In the genomic region with DNA sequence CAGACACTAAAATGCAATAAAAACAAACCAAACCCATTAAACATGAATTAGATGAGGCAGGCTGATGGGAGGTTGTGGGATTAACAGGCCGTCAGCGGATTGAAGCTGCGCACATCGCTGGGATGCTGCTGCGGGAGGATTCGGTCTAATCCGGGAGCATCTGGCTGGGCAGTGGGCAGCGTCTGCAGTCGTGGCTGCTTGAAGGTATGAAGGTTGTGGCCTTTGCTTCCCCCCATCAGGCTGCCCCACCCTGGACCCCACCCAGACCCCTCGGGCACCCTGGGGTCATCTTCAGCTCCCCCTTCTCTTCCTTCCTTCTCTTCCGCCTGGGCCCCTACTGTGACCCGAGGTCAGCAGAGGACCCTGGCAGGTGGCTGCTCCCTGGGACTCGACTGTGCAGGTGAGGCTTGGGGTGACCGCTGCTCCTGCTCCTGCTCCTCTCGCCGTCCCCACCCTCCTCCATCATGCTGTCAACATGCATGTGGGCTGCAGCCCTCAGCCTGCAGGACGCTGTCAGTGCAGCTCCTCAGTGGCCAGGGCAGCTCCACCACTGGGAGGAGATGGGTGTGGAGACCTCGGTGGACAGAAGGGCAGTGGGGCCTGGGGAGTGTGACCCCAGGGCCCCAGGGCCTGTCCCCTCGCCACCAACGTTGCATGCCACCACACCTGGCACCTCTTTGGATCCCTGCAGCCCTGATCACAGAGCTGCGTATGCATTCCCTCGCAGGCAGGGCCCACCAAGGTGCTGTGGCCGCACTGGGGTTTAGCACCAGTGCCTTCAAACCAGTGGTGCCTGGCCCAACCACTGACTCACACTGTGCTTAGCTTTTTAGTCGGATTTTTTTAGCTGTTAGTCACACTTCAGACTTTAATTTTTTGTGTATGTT, we compare ENCODE assay signal across 20 cellular contexts.
DNase-seq lines count a peak whose midpoint lies in the region; TF ChIP-seq lines count a peak whose summit lies in the region.
"Had no signal": no experiment of that assay in that cellular context is flagged by ENCODE, and none has a peak within 500 bp of the region (broad histone marks: within the 10 kb centered on the region; RNA-seq: fewer than 3 reads in every experiment).

No MANE protein-coding gene starts in this region.

- no peaks in the 10 kb centered on the region for H3K9me3 ChIP-seq in BLaER1 treated with 17β-estradiol and CSF1 and Interleukin-3, amounts not matched to agents 10 nM and 100 nM (replicated peaks in 1 of 11)
- H3K9me3 ChIP-seq: body of pancreas, upper lobe of right lung had no signal

- H3K27ac ChIP-seq in BLaER1 treated with 17β-estradiol and CSF1 and Interleukin-3, amounts not matched to agents 10 nM and 100 nM: no peak overlapping the region
- H3K27ac ChIP-seq: body of pancreas, upper lobe of right lung had no signal

- TF ChIP-seq CTCF in choroid plexus epithelial cell (conservative IDR thresholded peaks at IDR 0.05; ENCODE audit: low read depth, low read length) (no peak), GM10266 (IDR thresholded peaks at IDR 0.05; ENCODE audit: control insufficient read depth, insufficient read depth, low read depth, missing control alignments) (no peak)

- no peaks in the 10 kb centered on the region for H3K27me3 ChIP-seq in BLaER1 treated with 17β-estradiol and CSF1 and Interleukin-3, amounts not matched to agents 10 nM and 100 nM
- H3K27me3 ChIP-seq: body of pancreas had no signal

- no peak overlapping the region for H3K4me3 ChIP-seq in BLaER1 treated with 17β-estradiol and CSF1 and Interleukin-3, amounts not matched to agents 10 nM and 100 nM
- no peak overlapping the region for H3K4me3 ChIP-seq in choroid plexus epithelial cell (ENCODE audit: low read depth, low read length)
- H3K4me3 ChIP-seq: body of pancreas, upper lobe of right lung had no signal

- DNase-seq in M059J (ENCODE audit: low read depth) (peak; percentile 78), choroid plexus epithelial cell (ENCODE audit: low read depth) (peak; percentile 72), non-pigmented ciliary epithelial cell (ENCODE audit: low read depth) (peak; percentile 46), GM10266 (ENCODE audit: extremely low spot score) (no peak), NCI-H2107 (lab: John Stamatoyannopoulos, UW) (no peak), DMS 273 (lab: John Stamatoyannopoulos, UW; ENCODE audit: unreplicated experiment) (no peak), SKM-1 (lab: John Stamatoyannopoulos, UW; ENCODE audit: unreplicated experiment) (no peak)
- DNase-seq: activated CD4-positive, alpha-beta T cell treated with anti-CD3 and anti-CD28 coated beads, Interleukin-2, amount 50 U/mL, for 48 hours; DMS79 treated with DMSO at 0.1 percent for 48 hours; effector memory CD4-positive, alpha-beta T cell; glutamatergic neuron; KBM-7; NCI-H1694; NCI-H526; RPMI8226; stimulated activated CD4-positive, alpha-beta T cell treated with anti-CD3 and anti-CD28 coated beads, Interleukin-2, amount 100 ng/mL, for 24 hours; T-helper 2 cell; upper lobe of right lung had no signal

- peak overlapping the region in 8 of 11 experiments; percentile 14 to 88 (median 76); a peak in 14 of 22 replicates for H3K4me2 ChIP-seq in BLaER1 treated with 17β-estradiol and CSF1 and Interleukin-3, amounts not matched to agents 10 nM and 100 nM

- H3K36me3 ChIP-seq in BLaER1 treated with 17β-estradiol and CSF1 and Interleukin-3, amounts not matched to agents 10 nM and 100 nM: peaks cover 0 to 4% (median 0%) of the 10 kb centered on the region in 11 experiments; a peak in 1 of 22 replicates
- H3K36me3 ChIP-seq: upper lobe of right lung had no signal

- peaks cover 10 to 81% (median 73%) of the 10 kb centered on the region in 10 experiments; a peak in 19 of 20 replicates for H3K4me1 ChIP-seq in BLaER1 treated with 17β-estradiol and CSF1 and Interleukin-3, amounts not matched to agents 10 nM and 100 nM
- H3K4me1 ChIP-seq: body of pancreas, upper lobe of right lung had no signal

- H3K9ac ChIP-seq in BLaER1 treated with 17β-estradiol and CSF1 and Interleukin-3, amounts not matched to agents 10 nM and 100 nM: 0 out of 22 replicates have a peak overlapping the region, but pooled peaks of 1 of the 11 experiments have one; percentile 39

- H4K20me1 ChIP-seq in BLaER1 treated with 17β-estradiol and CSF1 and Interleukin-3, amounts not matched to agents 10 nM and 100 nM: peaks cover 0 to 67% (median 11%) of the 10 kb centered on the region in 11 experiments; a peak in 12 of 22 replicates

Comparison
In these comparisons a context has a peak if more than half of its experiments do, and no peak if none do; other contexts are left out.
1. DNase-seq: peak in M059J (single experiment), choroid plexus epithelial cell (single experiment) and non-pigmented ciliary epithelial cell (single experiment); none in GM10266 (single experiment), NCI-H2107 (single experiment), DMS 273 (single experiment) and SKM-1 (single experiment).